ENCODE assay signal across 25 cellular contexts in the genomic region with DNA sequence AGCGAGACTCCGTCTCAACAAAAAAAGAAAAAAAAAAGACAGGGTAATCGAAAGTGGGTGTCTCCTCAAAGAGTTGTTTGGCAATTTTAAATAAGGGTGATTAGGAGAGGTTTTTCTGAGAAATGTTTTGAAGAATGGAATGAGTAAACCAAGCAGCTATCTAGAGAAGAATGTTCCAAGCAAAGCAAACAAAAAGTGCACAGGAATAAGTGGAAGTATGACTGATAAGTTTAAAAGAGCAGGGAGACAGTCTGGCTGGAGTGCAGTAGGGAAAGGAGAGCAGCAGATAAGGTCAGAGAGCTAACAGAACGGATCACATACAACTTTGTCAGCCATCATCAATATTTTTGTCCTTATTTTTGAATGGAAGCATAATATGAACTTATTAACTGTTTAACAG.
DNase-seq lines count a peak whose midpoint lies in the region; ATAC-seq, FAIRE-seq and TF ChIP-seq lines count a peak whose summit lies in the region.
"Had no signal": no experiment of that assay in that cellular context is flagged by ENCODE, and none has a peak within 500 bp of the region (broad histone marks: within the 10 kb centered on the region; RNA-seq: fewer than 3 reads in every experiment).

No MANE protein-coding gene starts in this region.

- POLR2A ChIA-PET in A549 (lab: Yijun Ruan, JAX): no interaction called here

- H3K9me3 ChIP-seq in A549: no peaks in the 10 kb centered on the region
- H3K9me3 ChIP-seq in adipocyte (ENCODE audit: control insufficient read depth, low read length): no peaks in the 10 kb centered on the region
- no peaks in the 10 kb centered on the region for H3K9me3 ChIP-seq in mesenchymal stem cell (ENCODE audit: control insufficient read depth, low read length)
- no peaks in the 10 kb centered on the region for H3K9me3 ChIP-seq in thyroid gland
- H3K9me3 ChIP-seq: BE2C, SK-N-SH had no signal

- no peak for TF ChIP-seq EP300 in A549 (IDR thresholded peaks at IDR 0.05)

- TF ChIP-seq POLR2A in A549 (IDR thresholded peaks at IDR 0.05; ENCODE audit: low read length): no peak
- no peak for TF ChIP-seq POLR2A in thyroid gland (IDR thresholded peaks at IDR 0.05)

- H3K4ac ChIP-seq in mesenchymal stem cell (ENCODE audit: low read depth in 1 of 2, low read length in 2 of 2): no peak overlapping the region

- intact Hi-C loops in thyroid gland (cut with DNase I): no loop called here

- no peaks in the 10 kb centered on the region for H3K36me3 ChIP-seq in adipocyte (ENCODE audit: control insufficient read depth, insufficient read depth, low read length, severe bottlenecking)
- H3K36me3 ChIP-seq in mesenchymal stem cell (ENCODE audit: control insufficient read depth in 1 of 2, insufficient read depth in 2 of 2, low read depth in 1 of 2, low read length in 2 of 2): no peaks in the 10 kb centered on the region
- no peaks in the 10 kb centered on the region for H3K36me3 ChIP-seq in thyroid gland
- H3K36me3 ChIP-seq: BE2C had no signal

- FAIRE-seq in A549 (lab: Jason Lieb, UNC): no peak
- FAIRE-seq: D721Med, GM19239, H54 had no signal

- no peak for ATAC-seq in A549
- ATAC-seq in GM21825 (IDR thresholded peaks at IDR 0.05; ENCODE audit: unreplicated experiment): no peak

- no peak overlapping the region for H3K18ac ChIP-seq in mesenchymal stem cell (ENCODE audit: low read depth in 1 of 2, low read length in 2 of 2)

- no peak for TF ChIP-seq CTCF in A549 (IDR thresholded peaks at IDR 0.05)
- no peak for TF ChIP-seq CTCF in thyroid gland (IDR thresholded peaks at IDR 0.05)

- H3K14ac ChIP-seq in mesenchymal stem cell (ENCODE audit: low read length in 2 of 2): no peak overlapping the region

- H2BK15ac ChIP-seq in mesenchymal stem cell (ENCODE audit: low read depth, poor library complexity, severe bottlenecking): no peak overlapping the region

- no peak overlapping the region for H2AK5ac ChIP-seq in mesenchymal stem cell (ENCODE audit: low read length, severe bottlenecking)

- H3K9ac ChIP-seq in adipocyte (ENCODE audit: low read length) (no peak overlapping the region), mesenchymal stem cell (ENCODE audit: low read length) (no peak overlapping the region)
- H3K9ac ChIP-seq: SK-N-SH had no signal

- H3K23ac ChIP-seq in mesenchymal stem cell (ENCODE audit: low read length in 2 of 2): no peak overlapping the region

- no peak overlapping the region for H4K8ac ChIP-seq in mesenchymal stem cell (ENCODE audit: low read length)

- WGBS in A549 (ENCODE audit: missing lambda C conversion rate): 52% methylated on average over 4 of the region's 4 CpGs
- WGBS in mesenchymal stem cell: 94% methylated on average over 3 of the region's 4 CpGs
- WGBS in thyroid gland, 2 donors: 24 to 32% methylated on average over 4 of the region's 4 CpGs

- no peak for TF ChIP-seq RAD21 in A549 (conservative IDR thresholded peaks at IDR 0.05 in 1 of 2, IDR thresholded peaks at IDR 0.05 in 1 of 2)

- H3K27ac ChIP-seq in A549 (no peak overlapping the region), mesenchymal stem cell (ENCODE audit: low read length, poor library complexity, severe bottlenecking) (no peak overlapping the region), thyroid gland (peak overlapping the region in 1 of 3 donors; percentile 23), substantia nigra (ENCODE audit: low read depth, low read length, poor library complexity, severe bottlenecking) (no peak overlapping the region)
- H3K27ac ChIP-seq: RWPE1 had no signal

- no peaks in the 10 kb centered on the region for H3K27me3 ChIP-seq in adipocyte (replicated peaks; ENCODE audit: control insufficient read depth, insufficient read depth, low read length)
- H3K27me3 ChIP-seq in mesenchymal stem cell (ENCODE audit: control insufficient read depth in 1 of 2, insufficient read depth in 1 of 2, low read length in 2 of 2): no peaks in the 10 kb centered on the region
- no peaks in the 10 kb centered on the region for H3K27me3 ChIP-seq in thyroid gland
- H3K27me3 ChIP-seq: BE2C had no signal

- H3K79me1 ChIP-seq in mesenchymal stem cell (replicated peaks; ENCODE audit: low read length, poor library complexity, severe bottlenecking): no peaks in the 10 kb centered on the region

- H2BK12ac ChIP-seq in mesenchymal stem cell (ENCODE audit: low read length in 2 of 2): no peak overlapping the region

- H3K4me2 ChIP-seq in A549 (peak overlapping the region; percentile 13; the same call in 1 of the 3 replicates), mesenchymal stem cell (ENCODE audit: low read length, poor library complexity, severe bottlenecking) (no peak overlapping the region)
- H3K4me2 ChIP-seq: SK-N-SH had no signal

- DNase-seq in A549 (ENCODE audit: low read depth in 1 of 2, low spot score in 1 of 2) (no peak), adipocyte (ENCODE audit: low read depth) (peak; percentile 43), hepatic stellate cell (ENCODE audit: low spot score) (peak; percentile 2), mesenchymal stem cell (peak; percentile 8), NCI-H1930 (lab: John Stamatoyannopoulos, UW) (no peak), thyroid gland (no peak), substantia nigra (lab: John Stamatoyannopoulos, UW) (no peak)
- DNase-seq: BE2C; DMS53; EL; GF-D8; Karpas-422; MV-4-11; NCI-H1105 treated with DMSO at 0.1 percent for 48 hours; NCI-H187 treated with DMSO at 0.1 percent for 48 hours; NCI-H510A treated with DMSO at 0.1 percent for 48 hours; NCI-H774; NK-92 treated with Interleukin-12 subunit alpha and Interleukin-12 subunit beta, amount 100 ng/mL, for 24 hours; SHP77 treated with DMSO at 0.1 percent for 48 hours; SK-N-SH had no signal

- no peak overlapping the region for H2BK120ac ChIP-seq in mesenchymal stem cell (ENCODE audit: low read depth, low read length)

- no peak overlapping the region for H2AFZ ChIP-seq in mesenchymal stem cell (ENCODE audit: low read depth, low read length)

- H4K91ac ChIP-seq in mesenchymal stem cell (ENCODE audit: low read length): no peak overlapping the region

- CTCF ChIA-PET in A549 (lab: Yijun Ruan, JAX): no interaction called here

- no peak overlapping the region for H3K4me3 ChIP-seq in A549
- no peak overlapping the region for H3K4me3 ChIP-seq in adipocyte (ENCODE audit: low read length)
- H3K4me3 ChIP-seq in mesenchymal stem cell (ENCODE audit: insufficient read depth in 1 of 2, low read depth in 1 of 2, low read length in 2 of 2): no peak overlapping the region
- H3K4me3 ChIP-seq in thyroid gland (replicated peaks in 1 of 3): no peak overlapping the region

- H2BK5ac ChIP-seq in mesenchymal stem cell (ENCODE audit: low read depth, low read length, poor library complexity, severe bottlenecking): no peak overlapping the region

- peaks cover 12% of the 10 kb centered on the region; the same call in 2 of the 3 replicates for H3K4me1 ChIP-seq in A549
- H3K4me1 ChIP-seq in adipocyte (ENCODE audit: control insufficient read depth, insufficient read depth, low read length): peaks cover 11% of the 10 kb centered on the region
- peaks cover 2% of the 10 kb centered on the region for H3K4me1 ChIP-seq in mesenchymal stem cell (ENCODE audit: control insufficient read depth, insufficient read depth, low read depth, low read length)
- H3K4me1 ChIP-seq in thyroid gland: peaks cover 0 to 8% of the 10 kb centered on the region in 2 donors

TF ChIP-seq in A549, 52 proteins besides CTCF, POLR2A, EP300 and RAD21:
- TF ChIP-seq, protein P1, sequence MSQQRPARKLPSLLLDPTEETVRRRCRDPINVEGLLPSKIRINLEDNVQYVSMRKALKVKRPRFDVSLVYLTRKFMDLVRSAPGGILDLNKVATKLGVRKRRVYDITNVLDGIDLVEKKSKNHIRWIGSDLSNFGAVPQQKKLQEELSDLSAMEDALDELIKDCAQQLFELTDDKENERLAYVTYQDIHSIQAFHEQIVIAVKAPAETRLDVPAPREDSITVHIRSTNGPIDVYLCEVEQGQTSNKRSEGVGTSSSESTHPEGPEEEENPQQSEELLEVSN (IDR thresholded peaks at IDR 0.05; ENCODE audit: borderline replicate concordance, low read depth): no peak
- TF ChIP-seq HDAC2 (IDR thresholded peaks at IDR 0.05): no peak

Comparison
In these comparisons a context has a peak if more than half of its experiments do, and no peak if none do; other contexts are left out.
1. DNase-seq: peak in adipocyte (single experiment), hepatic stellate cell (single experiment) and mesenchymal stem cell (single experiment); none in A549 (0 of 2), NCI-H1930 (0 of 2), thyroid gland (0 of 2) and substantia nigra (0 of 49).